ENCODE assay signal across 1 cellular context in genomic region chr3:28291577-28291976, GRCh38.
TF ChIP-seq lines count a peak whose summit lies in the region.

No MANE protein-coding gene starts in this region.

TF ChIP-seq in WTC11, 78 proteins besides CTCF, POLR2A, EP300 and RAD21 (continued from another document):
- TF ChIP-seq, protein P1, sequence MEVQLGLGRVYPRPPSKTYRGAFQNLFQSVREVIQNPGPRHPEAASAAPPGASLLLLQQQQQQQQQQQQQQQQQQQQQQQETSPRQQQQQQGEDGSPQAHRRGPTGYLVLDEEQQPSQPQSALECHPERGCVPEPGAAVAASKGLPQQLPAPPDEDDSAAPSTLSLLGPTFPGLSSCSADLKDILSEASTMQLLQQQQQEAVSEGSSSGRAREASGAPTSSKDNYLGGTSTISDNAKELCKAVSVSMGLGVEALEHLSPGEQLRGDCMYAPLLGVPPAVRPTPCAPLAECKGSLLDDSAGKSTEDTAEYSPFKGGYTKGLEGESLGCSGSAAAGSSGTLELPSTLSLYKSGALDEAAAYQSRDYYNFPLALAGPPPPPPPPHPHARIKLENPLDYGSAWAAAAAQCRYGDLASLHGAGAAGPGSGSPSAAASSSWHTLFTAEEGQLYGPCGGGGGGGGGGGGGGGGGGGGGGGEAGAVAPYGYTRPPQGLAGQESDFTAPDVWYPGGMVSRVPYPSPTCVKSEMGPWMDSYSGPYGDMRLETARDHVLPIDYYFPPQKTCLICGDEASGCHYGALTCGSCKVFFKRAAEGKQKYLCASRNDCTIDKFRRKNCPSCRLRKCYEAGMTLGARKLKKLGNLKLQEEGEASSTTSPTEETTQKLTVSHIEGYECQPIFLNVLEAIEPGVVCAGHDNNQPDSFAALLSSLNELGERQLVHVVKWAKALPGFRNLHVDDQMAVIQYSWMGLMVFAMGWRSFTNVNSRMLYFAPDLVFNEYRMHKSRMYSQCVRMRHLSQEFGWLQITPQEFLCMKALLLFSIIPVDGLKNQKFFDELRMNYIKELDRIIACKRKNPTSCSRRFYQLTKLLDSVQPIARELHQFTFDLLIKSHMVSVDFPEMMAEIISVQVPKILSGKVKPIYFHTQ (CRISPR knock-in tag; IDR thresholded peaks at IDR 0.05): no peak
- no peak for TF ChIP-seq ZNF232 (CRISPR knock-in tag; IDR thresholded peaks at IDR 0.05)
- TF ChIP-seq PRDM15 (CRISPR knock-in tag; IDR thresholded peaks at IDR 0.05): no peak
- TF ChIP-seq, protein P2, sequence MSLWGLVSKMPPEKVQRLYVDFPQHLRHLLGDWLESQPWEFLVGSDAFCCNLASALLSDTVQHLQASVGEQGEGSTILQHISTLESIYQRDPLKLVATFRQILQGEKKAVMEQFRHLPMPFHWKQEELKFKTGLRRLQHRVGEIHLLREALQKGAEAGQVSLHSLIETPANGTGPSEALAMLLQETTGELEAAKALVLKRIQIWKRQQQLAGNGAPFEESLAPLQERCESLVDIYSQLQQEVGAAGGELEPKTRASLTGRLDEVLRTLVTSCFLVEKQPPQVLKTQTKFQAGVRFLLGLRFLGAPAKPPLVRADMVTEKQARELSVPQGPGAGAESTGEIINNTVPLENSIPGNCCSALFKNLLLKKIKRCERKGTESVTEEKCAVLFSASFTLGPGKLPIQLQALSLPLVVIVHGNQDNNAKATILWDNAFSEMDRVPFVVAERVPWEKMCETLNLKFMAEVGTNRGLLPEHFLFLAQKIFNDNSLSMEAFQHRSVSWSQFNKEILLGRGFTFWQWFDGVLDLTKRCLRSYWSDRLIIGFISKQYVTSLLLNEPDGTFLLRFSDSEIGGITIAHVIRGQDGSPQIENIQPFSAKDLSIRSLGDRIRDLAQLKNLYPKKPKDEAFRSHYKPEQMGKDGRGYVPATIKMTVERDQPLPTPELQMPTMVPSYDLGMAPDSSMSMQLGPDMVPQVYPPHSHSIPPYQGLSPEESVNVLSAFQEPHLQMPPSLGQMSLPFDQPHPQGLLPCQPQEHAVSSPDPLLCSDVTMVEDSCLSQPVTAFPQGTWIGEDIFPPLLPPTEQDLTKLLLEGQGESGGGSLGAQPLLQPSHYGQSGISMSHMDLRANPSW (CRISPR knock-in tag; conservative IDR thresholded peaks at IDR 0.05; ENCODE audit: low read depth): no peak
- TF ChIP-seq NFE2L1 (CRISPR knock-in tag; IDR thresholded peaks at IDR 0.05): no peak
- TF ChIP-seq EMX1 (CRISPR knock-in tag; IDR thresholded peaks at IDR 0.05): no peak
- no peak for TF ChIP-seq ZNF121 (CRISPR knock-in tag; IDR thresholded peaks at IDR 0.05)
- TF ChIP-seq NR2C2 (CRISPR knock-in tag; IDR thresholded peaks at IDR 0.05): no peak
- no peak for TF ChIP-seq PRRX2 (CRISPR knock-in tag; IDR thresholded peaks at IDR 0.05)
- TF ChIP-seq, protein P3, sequence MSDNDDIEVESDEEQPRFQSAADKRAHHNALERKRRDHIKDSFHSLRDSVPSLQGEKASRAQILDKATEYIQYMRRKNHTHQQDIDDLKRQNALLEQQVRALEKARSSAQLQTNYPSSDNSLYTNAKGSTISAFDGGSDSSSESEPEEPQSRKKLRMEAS (CRISPR knock-in tag; IDR thresholded peaks at IDR 0.05): no peak
- TF ChIP-seq, protein P4, sequence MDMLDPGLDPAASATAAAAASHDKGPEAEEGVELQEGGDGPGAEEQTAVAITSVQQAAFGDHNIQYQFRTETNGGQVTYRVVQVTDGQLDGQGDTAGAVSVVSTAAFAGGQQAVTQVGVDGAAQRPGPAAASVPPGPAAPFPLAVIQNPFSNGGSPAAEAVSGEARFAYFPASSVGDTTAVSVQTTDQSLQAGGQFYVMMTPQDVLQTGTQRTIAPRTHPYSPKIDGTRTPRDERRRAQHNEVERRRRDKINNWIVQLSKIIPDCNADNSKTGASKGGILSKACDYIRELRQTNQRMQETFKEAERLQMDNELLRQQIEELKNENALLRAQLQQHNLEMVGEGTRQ (CRISPR knock-in tag; IDR thresholded peaks at IDR 0.05): no peak
- no peak for TF ChIP-seq ESRRA (CRISPR knock-in tag; IDR thresholded peaks at IDR 0.05; ENCODE audit: borderline replicate concordance)
- TF ChIP-seq, protein P5, sequence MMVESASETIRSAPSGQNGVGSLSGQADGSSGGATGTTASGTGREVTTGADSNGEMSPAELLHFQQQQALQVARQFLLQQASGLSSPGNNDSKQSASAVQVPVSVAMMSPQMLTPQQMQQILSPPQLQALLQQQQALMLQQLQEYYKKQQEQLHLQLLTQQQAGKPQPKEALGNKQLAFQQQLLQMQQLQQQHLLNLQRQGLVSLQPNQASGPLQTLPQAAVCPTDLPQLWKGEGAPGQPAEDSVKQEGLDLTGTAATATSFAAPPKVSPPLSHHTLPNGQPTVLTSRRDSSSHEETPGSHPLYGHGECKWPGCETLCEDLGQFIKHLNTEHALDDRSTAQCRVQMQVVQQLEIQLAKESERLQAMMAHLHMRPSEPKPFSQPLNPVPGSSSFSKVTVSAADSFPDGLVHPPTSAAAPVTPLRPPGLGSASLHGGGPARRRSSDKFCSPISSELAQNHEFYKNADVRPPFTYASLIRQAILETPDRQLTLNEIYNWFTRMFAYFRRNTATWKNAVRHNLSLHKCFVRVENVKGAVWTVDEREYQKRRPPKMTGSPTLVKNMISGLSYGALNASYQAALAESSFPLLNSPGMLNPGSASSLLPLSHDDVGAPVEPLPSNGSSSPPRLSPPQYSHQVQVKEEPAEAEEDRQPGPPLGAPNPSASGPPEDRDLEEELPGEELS (CRISPR knock-in tag; IDR thresholded peaks at IDR 0.05): no peak
- TF ChIP-seq ZNF219 (CRISPR knock-in tag; IDR thresholded peaks at IDR 0.05; ENCODE audit: borderline replicate concordance): no peak
